In genomic region chr3:177652556-177653290, GRCh38 we compare ENCODE assay signal across 24 cellular contexts.
A peak's percentile ranks its signal among the peaks of the same experiment; 100 is the strongest.
DNase-seq lines count a peak whose midpoint lies in the region; ATAC-seq and TF ChIP-seq lines count a peak whose summit lies in the region.
"Had no signal": no experiment of that assay in that cellular context is flagged by ENCODE, and none has a peak within 500 bp of the region (broad histone marks: within the 10 kb centered on the region; RNA-seq: fewer than 3 reads in every experiment).

No MANE protein-coding gene starts in this region.

- H3K4me1 ChIP-seq in CD8-positive, alpha-beta memory T cell (ENCODE audit: insufficient read depth, low read length) = peaks cover 15% of the 10 kb centered on the region
- peaks cover 17 to 25% (median 20%) of the 10 kb centered on the region in 4 donors for H3K4me1 ChIP-seq in esophagus muscularis mucosa
- H3K4me1 ChIP-seq: body of pancreas, pancreas had no signal

- no peaks in the 10 kb centered on the region for H3K27me3 Mint-ChIP-seq in CD8-positive, alpha-beta memory T cell
- H3K27me3 Mint-ChIP-seq in natural killer cell treated with Interleukin-12 subunit alpha and Interleukin-12 subunit beta and Interleukin-15 and Interleukin-18, amount 100 ng/mL, for 72 hours = no peaks in the 10 kb centered on the region
- H3K27me3 Mint-ChIP-seq in activated T-helper 2 cell treated with anti-CD3 and anti-CD28 coated beads, Interferon-gamma antibody, Interleukin-2, Interleukin-4, amounts not matched to agents 10 μg/mL and 5 μg/mL and 100 μg/mL, durations not matched to agents 14 hours and 24 hours and 36 hours (ENCODE audit: low read depth) = no peaks in the 10 kb centered on the region
- H3K27me3 Mint-ChIP-seq: activated naive CD8-positive, alpha-beta T cell treated with anti-CD3 and anti-CD28 coated beads, Interleukin-2, amount 10 ng/mL, durations not matched to agents 7 days and 5 days had no signal

- no peak for TF ChIP-seq POLR2A in esophagus muscularis mucosa (IDR thresholded peaks at IDR 0.05; ENCODE audit: low read depth)

- CTCF ChIA-PET in CD8-positive, alpha-beta memory T cell (lab: Charles Lee) = interaction anchor here (1.8 kb wide), 1 partner anchor 293 kb away, joined by 4 read pairs; no protein-coding TSS in a partner anchor

- no peaks in the 10 kb centered on the region for H3K9me3 ChIP-seq in CD8-positive, alpha-beta memory T cell (ENCODE audit: low read length)
- H3K9me3 ChIP-seq in esophagus muscularis mucosa = no peaks in the 10 kb centered on the region
- H3K9me3 ChIP-seq: body of pancreas, pancreas, suprapubic skin, vagina had no signal

- no peak for TF ChIP-seq EP300 in esophagus muscularis mucosa (IDR thresholded peaks at IDR 0.05)

- no peak overlapping the region for H3K4me3 ChIP-seq in CD8-positive, alpha-beta memory T cell (ENCODE audit: low read length)
- no peak overlapping the region for H3K4me3 ChIP-seq in esophagus muscularis mucosa
- H3K4me3 ChIP-seq: body of pancreas, coronary artery, hepatocyte, pancreas, suprapubic skin, vagina had no signal

- no peaks in the 10 kb centered on the region for H3K27me3 ChIP-seq in CD8-positive, alpha-beta memory T cell (ENCODE audit: insufficient read depth, low read length, poor library complexity, severe bottlenecking)
- no peaks in the 10 kb centered on the region for H3K27me3 ChIP-seq in esophagus muscularis mucosa
- H3K27me3 ChIP-seq: BLaER1 treated with 17β-estradiol and CSF1 and Interleukin-3, amounts not matched to agents 10 nM and 100 nM; body of pancreas; hepatocyte; pancreas; suprapubic skin; vagina had no signal

- 51% methylated on average over 5 of the region's 5 CpGs for WGBS in esophagus muscularis mucosa

- POLR2A ChIA-PET in CD8-positive, alpha-beta memory T cell (lab: Charles Lee) = no interaction called here

- no peak for TF ChIP-seq CTCF in esophagus muscularis mucosa (IDR thresholded peaks at IDR 0.05)

- intact Hi-C loops in esophagus muscularis mucosa (cut with DNase I) = no loop called here
- intact Hi-C loops in activated T-helper 2 cell treated with anti-CD3 and anti-CD28 coated beads, Interferon-gamma antibody, Interleukin-2, Interleukin-4, amounts not matched to agents 10 μg/mL and 5 μg/mL and 100 μg/mL, durations not matched to agents 14 hours and 24 hours and 36 hours (cut with micrococcal nuclease) = no loop called here

- DNase-seq in CD8-positive, alpha-beta memory T cell = no peak
- no peak for DNase-seq in esophagus muscularis mucosa (ENCODE audit: extremely low spot score)
- no peak for DNase-seq in natural killer cell treated with Interleukin-12 subunit alpha and Interleukin-12 subunit beta and Interleukin-15 and Interleukin-18, amount 100 ng/mL, for 72 hours (ENCODE audit: low spot score)
- DNase-seq in activated T-helper 2 cell treated with anti-CD3 and anti-CD28 coated beads, Interferon-gamma antibody, Interleukin-2, Interleukin-4, amounts not matched to agents 10 μg/mL and 5 μg/mL and 100 μg/mL, durations not matched to agents 14 hours and 24 hours and 36 hours (ENCODE audit: low spot score) = no peak
- DNase-seq in NCI-H1417 (lab: John Stamatoyannopoulos, UW) = no peak
- no peak for DNase-seq in activated naive CD4-positive, alpha-beta T cell treated with Interleukin-2 at 50 U/mL for 16 hours
- no peak for DNase-seq in GF-D8 (lab: John Stamatoyannopoulos, UW)
- DNase-seq: ACHN; activated CD4-positive, alpha-beta T cell treated with anti-CD3 and anti-CD28 coated beads for 4 hours; activated naive CD8-positive, alpha-beta T cell treated with anti-CD3 and anti-CD28 coated beads, Interleukin-2, amount 10 ng/mL, durations not matched to agents 7 days and 5 days; body of pancreas; H9; mammary epithelial cell; NCI-H1105; NCI-H2107; NCI-H748 treated with DMSO at 0.1 percent for 48 hours; pancreas; SIG-M5 had no signal

- H3K4me3 Mint-ChIP-seq in CD8-positive, alpha-beta memory T cell = peak overlapping the region in 5 of 7 donors; percentile 15 to 66 (median 49)
- peak overlapping the region; percentile 13 for H3K4me3 Mint-ChIP-seq in natural killer cell treated with Interleukin-12 subunit alpha and Interleukin-12 subunit beta and Interleukin-15 and Interleukin-18, amount 100 ng/mL, for 72 hours
- no peak overlapping the region for H3K4me3 Mint-ChIP-seq in activated T-helper 2 cell treated with anti-CD3 and anti-CD28 coated beads, Interferon-gamma antibody, Interleukin-2, Interleukin-4, amounts not matched to agents 10 μg/mL and 5 μg/mL and 100 μg/mL, durations not matched to agents 14 hours and 24 hours and 36 hours (ENCODE audit: low read depth)
- H3K4me3 Mint-ChIP-seq: activated naive CD8-positive, alpha-beta T cell treated with anti-CD3 and anti-CD28 coated beads, Interleukin-2, amount 10 ng/mL, durations not matched to agents 7 days and 5 days; H9 had no signal

- peaks cover 46 to 73% (median 62%) of the 10 kb centered on the region in 3 donors for H3K4me1 Mint-ChIP-seq in CD8-positive, alpha-beta memory T cell
- H3K4me1 Mint-ChIP-seq in natural killer cell treated with Interleukin-12 subunit alpha and Interleukin-12 subunit beta and Interleukin-15 and Interleukin-18, amount 100 ng/mL, for 72 hours (ENCODE audit: low read depth in 2 of 2) = peaks cover 30 to 31% of the 10 kb centered on the region in 2 donors
- peaks cover 6% of the 10 kb centered on the region for H3K4me1 Mint-ChIP-seq in activated T-helper 2 cell treated with anti-CD3 and anti-CD28 coated beads, Interferon-gamma antibody, Interleukin-2, Interleukin-4, amounts not matched to agents 10 μg/mL and 5 μg/mL and 100 μg/mL, durations not matched to agents 14 hours and 24 hours and 36 hours (ENCODE audit: low read depth)
- H3K4me1 Mint-ChIP-seq: H9 had no signal

- no peaks in the 10 kb centered on the region for H3K9me3 Mint-ChIP-seq in CD8-positive, alpha-beta memory T cell
- no peaks in the 10 kb centered on the region for H3K9me3 Mint-ChIP-seq in natural killer cell treated with Interleukin-12 subunit alpha and Interleukin-12 subunit beta and Interleukin-15 and Interleukin-18, amount 100 ng/mL, for 72 hours
- no peaks in the 10 kb centered on the region for H3K9me3 Mint-ChIP-seq in activated T-helper 2 cell treated with anti-CD3 and anti-CD28 coated beads, Interferon-gamma antibody, Interleukin-2, Interleukin-4, amounts not matched to agents 10 μg/mL and 5 μg/mL and 100 μg/mL, durations not matched to agents 14 hours and 24 hours and 36 hours
- H3K9me3 Mint-ChIP-seq: H9 had no signal

- H3K27ac ChIP-seq in CD8-positive, alpha-beta memory T cell (ENCODE audit: low read depth, low read length) = no peak overlapping the region
- peak overlapping the region; percentile 46 to 59 (median 48) for H3K27ac ChIP-seq in esophagus muscularis mucosa (replicated peaks in 1 of 4)
- H3K27ac ChIP-seq: BLaER1 treated with 17β-estradiol and CSF1 and Interleukin-3, amounts not matched to agents 10 nM and 100 nM; body of pancreas; coronary artery; hepatocyte; pancreas; suprapubic skin; vagina had no signal

- peak overlapping the region; percentile 39 to 90 (median 70) for H3K27ac Mint-ChIP-seq in CD8-positive, alpha-beta memory T cell
- peak overlapping the region in 1 of 2 donors; percentile 86 for H3K27ac Mint-ChIP-seq in natural killer cell treated with Interleukin-12 subunit alpha and Interleukin-12 subunit beta and Interleukin-15 and Interleukin-18, amount 100 ng/mL, for 72 hours
- H3K27ac Mint-ChIP-seq in activated T-helper 2 cell treated with anti-CD3 and anti-CD28 coated beads, Interferon-gamma antibody, Interleukin-2, Interleukin-4, amounts not matched to agents 10 μg/mL and 5 μg/mL and 100 μg/mL, durations not matched to agents 14 hours and 24 hours and 36 hours = no peak overlapping the region
- H3K27ac Mint-ChIP-seq: activated naive CD8-positive, alpha-beta T cell treated with anti-CD3 and anti-CD28 coated beads, Interleukin-2, amount 10 ng/mL, durations not matched to agents 7 days and 5 days; H9 had no signal

- ATAC-seq in HG03432 (IDR thresholded peaks at IDR 0.05; ENCODE audit: unreplicated experiment) = peak; percentile 52
- ATAC-seq in natural killer cell treated with Interleukin-12 subunit alpha and Interleukin-12 subunit beta and Interleukin-15 and Interleukin-18, amount 100 ng/mL, for 72 hours = peak; percentile 50 to 51
- ATAC-seq: body of pancreas had no signal

- peaks cover 0 to 2% (median 0%) of the 10 kb centered on the region in 3 donors for H3K36me3 Mint-ChIP-seq in CD8-positive, alpha-beta memory T cell
- H3K36me3 Mint-ChIP-seq in natural killer cell treated with Interleukin-12 subunit alpha and Interleukin-12 subunit beta and Interleukin-15 and Interleukin-18, amount 100 ng/mL, for 72 hours = no peaks in the 10 kb centered on the region
- H3K36me3 Mint-ChIP-seq in activated T-helper 2 cell treated with anti-CD3 and anti-CD28 coated beads, Interferon-gamma antibody, Interleukin-2, Interleukin-4, amounts not matched to agents 10 μg/mL and 5 μg/mL and 100 μg/mL, durations not matched to agents 14 hours and 24 hours and 36 hours (ENCODE audit: low read depth) = no peaks in the 10 kb centered on the region

- H3K36me3 ChIP-seq in CD8-positive, alpha-beta memory T cell (ENCODE audit: insufficient read depth, low read length) = no peaks in the 10 kb centered on the region
- H3K36me3 ChIP-seq in esophagus muscularis mucosa = no peaks in the 10 kb centered on the region
- H3K36me3 ChIP-seq: pancreas, suprapubic skin, vagina had no signal
